ENCODE assay signal across 10 cellular contexts in the genomic region with DNA sequence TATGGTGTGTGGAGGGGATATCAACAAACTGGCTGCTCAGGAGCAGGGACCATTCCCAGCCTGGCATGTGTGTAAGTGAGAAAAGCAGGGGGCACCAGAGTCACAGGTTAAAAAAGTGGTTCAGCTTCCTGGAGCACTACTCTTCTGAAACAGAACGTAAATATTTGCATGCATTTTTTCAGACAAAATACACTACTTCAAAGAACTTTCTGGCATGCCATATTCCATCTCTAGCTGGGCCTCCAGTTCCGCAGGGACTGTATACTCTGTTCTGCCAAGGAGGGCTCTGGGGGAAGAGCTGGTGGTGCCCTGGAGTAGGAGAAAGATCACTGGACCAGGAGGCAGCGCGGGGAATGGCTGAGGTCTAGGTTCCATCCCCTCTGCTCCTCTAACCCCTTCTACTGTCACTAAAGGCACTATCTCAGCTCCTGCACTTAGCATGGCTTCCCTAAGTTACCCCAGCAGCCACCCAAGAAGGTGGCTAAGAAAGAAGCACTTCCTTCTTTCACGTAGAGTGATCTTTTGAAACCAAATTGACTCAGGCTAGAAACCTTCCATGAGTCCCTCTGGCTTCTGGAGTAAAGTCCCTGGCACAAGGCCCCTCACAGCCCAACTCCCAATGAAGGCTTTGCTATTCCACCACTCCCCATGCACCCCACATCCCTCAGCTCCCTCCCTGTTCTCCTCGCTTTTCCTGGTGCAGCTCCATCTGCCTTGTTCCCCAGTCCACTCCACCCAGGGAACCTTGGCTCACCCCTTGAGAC. TPM values are rescaled to one million over a fixed set of nuclear protein-coding genes. Genes with fewer than 3 reads are reported as not detected.
A peak's percentile ranks its signal among the peaks of the same experiment; 100 is the strongest.
DNase-seq lines count a peak whose midpoint lies in the region; ATAC-seq and TF ChIP-seq lines count a peak whose summit lies in the region.
"Had no signal": no experiment of that assay in that cellular context is flagged by ENCODE, and none has a peak within 500 bp of the region (broad histone marks: within the 10 kb centered on the region; RNA-seq: fewer than 3 reads in every experiment).

No MANE protein-coding gene starts in this region.

- H3K36me3 ChIP-seq in WERI-Rb-1 (no peaks in the 10 kb centered on the region), liver (ENCODE audit: control insufficient read depth in 4 of 4, insufficient read depth in 3 of 4, low read depth in 1 of 4, low read length in 3 of 4) (no peaks in the 10 kb centered on the region)

- H3K9ac ChIP-seq in liver (ENCODE audit: low read depth in 1 of 2, low read length in 2 of 2), result no peak overlapping the region

- H3K9me3 ChIP-seq in WERI-Rb-1 (ENCODE audit: severe bottlenecking) (no peaks in the 10 kb centered on the region), liver (ENCODE audit: control insufficient read depth in 4 of 4, low read length in 3 of 4) (no peaks in the 10 kb centered on the region)

- TF ChIP-seq RAD21 in liver (IDR thresholded peaks at IDR 0.05), result peak; percentile 49 to 53

- no peak overlapping the region; the same call in 1 of the 2 replicates for H3K27ac ChIP-seq in WERI-Rb-1
- no peak overlapping the region for H3K27ac ChIP-seq in liver (ENCODE audit: low read depth in 1 of 2, low read length in 2 of 2)

- H3K27me3 ChIP-seq in WERI-Rb-1 (ENCODE audit: insufficient read depth, low read depth, severe bottlenecking) (no peaks in the 10 kb centered on the region), liver (ENCODE audit: control insufficient read depth in 4 of 4, insufficient read depth in 4 of 4, low read length in 3 of 4) (no peaks in the 10 kb centered on the region)

- 82% methylated on average over 6 of the region's 6 CpGs for WGBS in liver

- H3K4me1 ChIP-seq in liver (ENCODE audit: control insufficient read depth in 4 of 4, insufficient read depth in 4 of 4, low read length in 3 of 4), result peaks cover 0 to 2% (median 0%) of the 10 kb centered on the region in 4 donors

- H3K4me3 ChIP-seq in WERI-Rb-1 (ENCODE audit: low read depth, low read length), result no peak overlapping the region
- no peak overlapping the region for H3K4me3 ChIP-seq in liver (ENCODE audit: low read depth in 1 of 3, low read length in 3 of 3)

- ATAC-seq in HG03442 (IDR thresholded peaks at IDR 0.05; ENCODE audit: unreplicated experiment) (no peak), GM19035 (IDR thresholded peaks at IDR 0.05; ENCODE audit: unreplicated experiment) (no peak)
- ATAC-seq: natural killer cell treated with Interleukin-12 subunit alpha and Interleukin-12 subunit beta and Interleukin-15 and Interleukin-18, amount 100 ng/mL, for 72 hours had no signal

- TF ChIP-seq CTCF in WERI-Rb-1 (IDR thresholded peaks at IDR 0.05; ENCODE audit: low read depth, low read length) (peak; percentile 34; the same call in 1 of the 2 replicates), liver (IDR thresholded peaks at IDR 0.05; ENCODE audit: low read depth, low read length, missing input control) (peak; percentile 17)

- peak; percentile 75 for DNase-seq in CD1c-positive myeloid dendritic cell (ENCODE audit: extremely low spot score)
- peak; percentile 14 for DNase-seq in HCEC 1CT
- DNase-seq in WERI-Rb-1, result peak; percentile 27
- no peak for DNase-seq in middle frontal gyrus (ENCODE audit: extremely low spot score, low spot score)
- DNase-seq in HuH-7.5 (ENCODE audit: low spot score), result no peak
- DNase-seq: stimulated activated naive CD4-positive, alpha-beta T cell treated with Interleukin-2 at 50 U/mL for 16 hours had no signal

TF ChIP-seq in liver, 16 proteins besides CTCF, POLR2A, EP300 and RAD21:
- TF ChIP-seq JUND (IDR thresholded peaks at IDR 0.05), result no peak
- no peak for TF ChIP-seq EGR1 (IDR thresholded peaks at IDR 0.05; ENCODE audit: low read depth in 2 of 2)
- no peak for TF ChIP-seq HNF4G (IDR thresholded peaks at IDR 0.05)
- TF ChIP-seq FOXA2 (IDR thresholded peaks at IDR 0.05), result no peak
- TF ChIP-seq REST (IDR thresholded peaks at IDR 0.05), result no peak
- TF ChIP-seq GABPA (IDR thresholded peaks at IDR 0.05 in 1 of 2, conservative IDR thresholded peaks at IDR 0.05 in 1 of 2), result no peak
- TF ChIP-seq, protein P1, sequence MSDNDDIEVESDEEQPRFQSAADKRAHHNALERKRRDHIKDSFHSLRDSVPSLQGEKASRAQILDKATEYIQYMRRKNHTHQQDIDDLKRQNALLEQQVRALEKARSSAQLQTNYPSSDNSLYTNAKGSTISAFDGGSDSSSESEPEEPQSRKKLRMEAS (IDR thresholded peaks at IDR 0.05), result no peak
- TF ChIP-seq FOXA1 (IDR thresholded peaks at IDR 0.05), result no peak
- no peak for TF ChIP-seq SP1 (IDR thresholded peaks at IDR 0.05)
- TF ChIP-seq NR2F2 (IDR thresholded peaks at IDR 0.05), result no peak
- no peak for TF ChIP-seq TAF1 (conservative IDR thresholded peaks at IDR 0.05)
- no peak for TF ChIP-seq YY1 (IDR thresholded peaks at IDR 0.05)
- TF ChIP-seq HNF4A (conservative IDR thresholded peaks at IDR 0.05), result no peak
- no peak for TF ChIP-seq ZBTB33 (IDR thresholded peaks at IDR 0.05)
- TF ChIP-seq, protein P2, sequence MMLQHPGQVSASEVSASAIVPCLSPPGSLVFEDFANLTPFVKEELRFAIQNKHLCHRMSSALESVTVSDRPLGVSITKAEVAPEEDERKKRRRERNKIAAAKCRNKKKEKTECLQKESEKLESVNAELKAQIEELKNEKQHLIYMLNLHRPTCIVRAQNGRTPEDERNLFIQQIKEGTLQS (IDR thresholded peaks at IDR 0.05), result no peak
- no peak for TF ChIP-seq RXRA (IDR thresholded peaks at IDR 0.05)

RNA-seq across cellular contexts. Expression of gene CABLES1, which starts 57.6 kb away (rescaled TPM):
- 1 to 10 TPM; 4.0 to 8.9 TPM for total RNA-seq in liver
- polyA plus RNA-seq in liver, result 1 to 10 TPM; 3.3 to 4.9 TPM

Comparison
In these comparisons a context has a peak if more than half of its experiments do, and no peak if none do; other contexts are left out.
1. DNase-seq: peak in CD1c-positive myeloid dendritic cell (single experiment), HCEC 1CT (single experiment) and WERI-Rb-1 (single experiment); none in middle frontal gyrus (single experiment) and HuH-7.5 (single experiment).